In the genomic region with DNA sequence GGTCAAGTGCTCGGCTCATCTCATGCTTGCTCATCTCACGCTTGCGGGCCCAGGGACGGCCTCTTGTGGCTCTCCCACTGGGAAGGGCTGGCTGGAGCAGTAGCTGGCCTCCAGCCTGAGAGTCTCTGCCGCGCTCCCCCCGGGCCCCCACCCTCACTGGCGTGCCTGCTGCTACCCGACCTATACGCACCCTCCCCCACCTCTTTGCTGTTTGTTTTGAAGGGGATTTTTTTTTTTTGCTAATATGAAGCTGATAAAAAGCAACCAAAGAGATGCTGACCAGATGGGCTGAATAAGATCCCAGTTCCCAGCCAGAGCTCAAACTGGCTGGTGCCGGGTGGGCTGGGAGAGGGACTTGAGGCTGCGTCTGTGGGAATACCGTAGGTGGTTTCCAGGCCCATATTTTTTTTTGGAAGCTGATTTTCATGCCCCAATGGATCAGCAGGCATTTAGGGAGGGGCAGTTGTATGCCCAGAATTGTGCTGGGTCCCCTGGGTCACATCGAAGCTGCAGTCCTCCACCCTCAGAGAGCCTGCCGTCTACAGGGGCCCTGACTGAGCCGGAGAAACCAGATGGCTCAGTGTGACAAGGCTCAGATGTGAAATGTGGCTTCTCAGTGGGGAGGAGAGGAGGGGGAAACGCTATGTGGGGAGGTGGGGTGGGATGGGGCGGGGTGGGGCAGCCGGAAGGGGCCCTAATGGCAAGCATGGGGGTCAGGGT, we compare ENCODE assay signal across 1 cellular context.
TF ChIP-seq lines count a peak whose summit lies in the region.

No MANE protein-coding gene starts in this region.

TF ChIP-seq in GM23338, 12 proteins besides CTCF, POLR2A, EP300 and RAD21 (continued from another document):
- no peak for TF ChIP-seq NANOG (IDR thresholded peaks at IDR 0.05; ENCODE audit: borderline replicate concordance)
- TF ChIP-seq, protein P1, sequence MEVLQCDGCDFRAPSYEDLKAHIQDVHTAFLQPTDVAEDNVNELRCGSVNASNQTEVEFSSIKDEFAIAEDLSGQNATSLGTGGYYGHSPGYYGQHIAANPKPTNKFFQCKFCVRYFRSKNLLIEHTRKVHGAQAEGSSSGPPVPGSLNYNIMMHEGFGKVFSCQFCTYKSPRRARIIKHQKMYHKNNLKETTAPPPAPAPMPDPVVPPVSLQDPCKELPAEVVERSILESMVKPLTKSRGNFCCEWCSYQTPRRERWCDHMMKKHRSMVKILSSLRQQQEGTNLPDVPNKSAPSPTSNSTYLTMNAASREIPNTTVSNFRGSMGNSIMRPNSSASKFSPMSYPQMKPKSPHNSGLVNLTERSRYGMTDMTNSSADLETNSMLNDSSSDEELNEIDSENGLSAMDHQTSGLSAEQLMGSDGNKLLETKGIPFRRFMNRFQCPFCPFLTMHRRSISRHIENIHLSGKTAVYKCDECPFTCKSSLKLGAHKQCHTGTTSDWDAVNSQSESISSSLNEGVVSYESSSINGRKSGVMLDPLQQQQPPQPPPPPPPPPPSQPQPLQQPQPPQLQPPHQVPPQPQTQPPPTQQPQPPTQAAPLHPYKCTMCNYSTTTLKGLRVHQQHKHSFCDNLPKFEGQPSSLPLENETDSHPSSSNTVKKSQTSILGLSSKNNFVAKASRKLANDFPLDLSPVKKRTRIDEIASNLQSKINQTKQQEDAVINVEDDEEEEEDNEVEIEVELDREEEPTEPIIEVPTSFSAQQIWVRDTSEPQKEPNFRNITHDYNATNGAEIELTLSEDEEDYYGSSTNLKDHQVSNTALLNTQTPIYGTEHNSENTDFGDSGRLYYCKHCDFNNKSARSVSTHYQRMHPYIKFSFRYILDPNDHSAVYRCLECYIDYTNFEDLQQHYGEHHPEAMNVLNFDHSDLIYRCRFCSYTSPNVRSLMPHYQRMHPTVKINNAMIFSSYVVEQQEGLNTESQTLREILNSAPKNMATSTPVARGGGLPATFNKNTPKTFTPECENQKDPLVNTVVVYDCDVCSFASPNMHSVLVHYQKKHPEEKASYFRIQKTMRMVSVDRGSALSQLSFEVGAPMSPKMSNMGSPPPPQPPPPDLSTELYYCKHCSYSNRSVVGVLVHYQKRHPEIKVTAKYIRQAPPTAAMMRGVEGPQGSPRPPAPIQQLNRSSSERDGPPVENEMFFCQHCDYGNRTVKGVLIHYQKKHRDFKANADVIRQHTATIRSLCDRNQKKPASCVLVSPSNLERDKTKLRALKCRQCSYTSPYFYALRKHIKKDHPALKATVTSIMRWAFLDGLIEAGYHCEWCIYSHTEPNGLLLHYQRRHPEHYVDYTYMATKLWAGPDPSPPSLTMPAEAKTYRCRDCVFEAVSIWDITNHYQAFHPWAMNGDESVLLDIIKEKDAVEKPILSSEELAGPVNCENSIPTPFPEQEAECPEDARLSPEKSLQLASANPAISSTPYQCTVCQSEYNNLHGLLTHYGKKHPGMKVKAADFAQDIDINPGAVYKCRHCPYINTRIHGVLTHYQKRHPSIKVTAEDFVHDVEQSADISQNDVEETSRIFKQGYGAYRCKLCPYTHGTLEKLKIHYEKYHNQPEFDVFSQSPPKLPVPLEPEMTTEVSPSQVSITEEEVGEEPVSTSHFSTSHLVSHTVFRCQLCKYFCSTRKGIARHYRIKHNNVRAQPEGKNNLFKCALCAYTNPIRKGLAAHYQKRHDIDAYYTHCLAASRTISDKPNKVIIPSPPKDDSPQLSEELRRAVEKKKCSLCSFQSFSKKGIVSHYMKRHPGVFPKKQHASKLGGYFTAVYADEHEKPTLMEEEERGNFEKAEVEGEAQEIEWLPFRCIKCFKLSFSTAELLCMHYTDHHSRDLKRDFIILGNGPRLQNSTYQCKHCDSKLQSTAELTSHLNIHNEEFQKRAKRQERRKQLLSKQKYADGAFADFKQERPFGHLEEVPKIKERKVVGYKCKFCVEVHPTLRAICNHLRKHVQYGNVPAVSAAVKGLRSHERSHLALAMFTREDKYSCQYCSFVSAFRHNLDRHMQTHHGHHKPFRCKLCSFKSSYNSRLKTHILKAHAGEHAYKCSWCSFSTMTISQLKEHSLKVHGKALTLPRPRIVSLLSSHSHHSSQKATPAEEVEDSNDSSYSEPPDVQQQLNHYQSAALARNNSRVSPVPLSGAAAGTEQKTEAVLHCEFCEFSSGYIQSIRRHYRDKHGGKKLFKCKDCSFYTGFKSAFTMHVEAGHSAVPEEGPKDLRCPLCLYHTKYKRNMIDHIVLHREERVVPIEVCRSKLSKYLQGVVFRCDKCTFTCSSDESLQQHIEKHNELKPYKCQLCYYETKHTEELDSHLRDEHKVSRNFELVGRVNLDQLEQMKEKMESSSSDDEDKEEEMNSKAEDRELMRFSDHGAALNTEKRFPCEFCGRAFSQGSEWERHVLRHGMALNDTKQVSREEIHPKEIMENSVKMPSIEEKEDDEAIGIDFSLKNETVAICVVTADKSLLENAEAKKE (CRISPR knock-in tag; IDR thresholded peaks at IDR 0.05) = no peak
- TF ChIP-seq EZH2phosphoT487 (IDR thresholded peaks at IDR 0.05; ENCODE audit: unreplicated experiment) = no peak
- TF ChIP-seq CREB1 (CRISPR knock-in tag; IDR thresholded peaks at IDR 0.05; ENCODE audit: low read depth) = no peak
- TF ChIP-seq ZNF331 (CRISPR knock-in tag; IDR thresholded peaks at IDR 0.05; ENCODE audit: low read depth) = no peak
- no peak for TF ChIP-seq EZH2 (IDR thresholded peaks at IDR 0.05; ENCODE audit: low read depth, unreplicated experiment)
- TF ChIP-seq, protein P2, sequence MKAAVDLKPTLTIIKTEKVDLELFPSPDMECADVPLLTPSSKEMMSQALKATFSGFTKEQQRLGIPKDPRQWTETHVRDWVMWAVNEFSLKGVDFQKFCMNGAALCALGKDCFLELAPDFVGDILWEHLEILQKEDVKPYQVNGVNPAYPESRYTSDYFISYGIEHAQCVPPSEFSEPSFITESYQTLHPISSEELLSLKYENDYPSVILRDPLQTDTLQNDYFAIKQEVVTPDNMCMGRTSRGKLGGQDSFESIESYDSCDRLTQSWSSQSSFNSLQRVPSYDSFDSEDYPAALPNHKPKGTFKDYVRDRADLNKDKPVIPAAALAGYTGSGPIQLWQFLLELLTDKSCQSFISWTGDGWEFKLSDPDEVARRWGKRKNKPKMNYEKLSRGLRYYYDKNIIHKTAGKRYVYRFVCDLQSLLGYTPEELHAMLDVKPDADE (IDR thresholded peaks at IDR 0.05) = no peak
- no peak for TF ChIP-seq ZNF114 (CRISPR knock-in tag; IDR thresholded peaks at IDR 0.05)
- no peak for TF ChIP-seq POLR2AphosphoS5 (IDR thresholded peaks at IDR 0.05; ENCODE audit: low read depth)
- no peak for TF ChIP-seq STAT1 (IDR thresholded peaks at IDR 0.05; ENCODE audit: unreplicated experiment)
- TF ChIP-seq, protein P3, sequence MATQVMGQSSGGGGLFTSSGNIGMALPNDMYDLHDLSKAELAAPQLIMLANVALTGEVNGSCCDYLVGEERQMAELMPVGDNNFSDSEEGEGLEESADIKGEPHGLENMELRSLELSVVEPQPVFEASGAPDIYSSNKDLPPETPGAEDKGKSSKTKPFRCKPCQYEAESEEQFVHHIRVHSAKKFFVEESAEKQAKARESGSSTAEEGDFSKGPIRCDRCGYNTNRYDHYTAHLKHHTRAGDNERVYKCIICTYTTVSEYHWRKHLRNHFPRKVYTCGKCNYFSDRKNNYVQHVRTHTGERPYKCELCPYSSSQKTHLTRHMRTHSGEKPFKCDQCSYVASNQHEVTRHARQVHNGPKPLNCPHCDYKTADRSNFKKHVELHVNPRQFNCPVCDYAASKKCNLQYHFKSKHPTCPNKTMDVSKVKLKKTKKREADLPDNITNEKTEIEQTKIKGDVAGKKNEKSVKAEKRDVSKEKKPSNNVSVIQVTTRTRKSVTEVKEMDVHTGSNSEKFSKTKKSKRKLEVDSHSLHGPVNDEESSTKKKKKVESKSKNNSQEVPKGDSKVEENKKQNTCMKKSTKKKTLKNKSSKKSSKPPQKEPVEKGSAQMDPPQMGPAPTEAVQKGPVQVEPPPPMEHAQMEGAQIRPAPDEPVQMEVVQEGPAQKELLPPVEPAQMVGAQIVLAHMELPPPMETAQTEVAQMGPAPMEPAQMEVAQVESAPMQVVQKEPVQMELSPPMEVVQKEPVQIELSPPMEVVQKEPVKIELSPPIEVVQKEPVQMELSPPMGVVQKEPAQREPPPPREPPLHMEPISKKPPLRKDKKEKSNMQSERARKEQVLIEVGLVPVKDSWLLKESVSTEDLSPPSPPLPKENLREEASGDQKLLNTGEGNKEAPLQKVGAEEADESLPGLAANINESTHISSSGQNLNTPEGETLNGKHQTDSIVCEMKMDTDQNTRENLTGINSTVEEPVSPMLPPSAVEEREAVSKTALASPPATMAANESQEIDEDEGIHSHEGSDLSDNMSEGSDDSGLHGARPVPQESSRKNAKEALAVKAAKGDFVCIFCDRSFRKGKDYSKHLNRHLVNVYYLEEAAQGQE (IDR thresholded peaks at IDR 0.05; ENCODE audit: unreplicated experiment) = no peak
